In genomic region chr19:14114854-14115253, GRCh38 we compare ENCODE assay signal across 8 cellular contexts.
A peak's percentile ranks its signal among the peaks of the same experiment; 100 is the strongest.
DNase-seq lines count a peak whose midpoint lies in the region; FAIRE-seq and TF ChIP-seq lines count a peak whose summit lies in the region.

No MANE protein-coding gene starts in this region.

- no peaks in the 10 kb centered on the region for H3K9me3 Mint-ChIP-seq in activated T-cell treated with anti-CD3 and anti-CD28 coated beads, Interleukin-2, amount 50 U/mL, for 24 hours

- TF ChIP-seq POLR2A in NB4 (IDR thresholded peaks at IDR 0.05; ENCODE audit: extremely low read depth, insufficient read length), result no peak

- DNase-seq in D721Med (ENCODE audit: insufficient read length, low spot score) (no peak), NB4 (ENCODE audit: low read depth) (peak; percentile 59), head of caudate nucleus (peak in 28 of 42 donors; percentile 18 to 67 (median 44)), NCI-H1048 (lab: John Stamatoyannopoulos, UW) (no peak), NCI-H2107 treated with DMSO at 0.1 percent for 48 hours (lab: John Stamatoyannopoulos, UW; ENCODE audit: unreplicated experiment) (no peak), COR-L47 (lab: John Stamatoyannopoulos, UW) (no peak)
- DNase-seq in activated T-cell treated with anti-CD3 and anti-CD28 coated beads, Interleukin-2, amount 50 U/mL, for 24 hours, result peak; percentile 71
- DNase-seq in stimulated activated CD4-positive, alpha-beta T cell treated with anti-CD3 and anti-CD28 coated beads, Interleukin-12 subunit alpha, Interleukin-12 subunit beta, amount 100 ng/mL, for 4 hours, result peak; percentile 54

- no peak overlapping the region for H3K4me3 ChIP-seq in NB4 (ENCODE audit: low read depth, low read length)

- no peak overlapping the region for H3K27ac Mint-ChIP-seq in activated T-cell treated with anti-CD3 and anti-CD28 coated beads, Interleukin-2, amount 50 U/mL, for 24 hours

- no peaks in the 10 kb centered on the region for H3K27me3 Mint-ChIP-seq in activated T-cell treated with anti-CD3 and anti-CD28 coated beads, Interleukin-2, amount 50 U/mL, for 24 hours

- H3K4me1 Mint-ChIP-seq in activated T-cell treated with anti-CD3 and anti-CD28 coated beads, Interleukin-2, amount 50 U/mL, for 24 hours (ENCODE audit: low read depth), result peaks cover 55% of the 10 kb centered on the region

- H3K36me3 Mint-ChIP-seq in activated T-cell treated with anti-CD3 and anti-CD28 coated beads, Interleukin-2, amount 50 U/mL, for 24 hours (ENCODE audit: low read depth), result peaks cover 7% of the 10 kb centered on the region

- intact Hi-C loops in head of caudate nucleus (cut with DNase I), result loop anchor here (5.0 kb wide), 1 partner anchor 33 kb away; no protein-coding TSS in a partner anchor

- TF ChIP-seq CTCF in D721Med (IDR thresholded peaks at IDR 0.05; ENCODE audit: insufficient read depth, missing control alignments) (peak; percentile 30), NB4 (IDR thresholded peaks at IDR 0.05; ENCODE audit: low read depth, low read length) (peak; percentile 50)

- no peak for FAIRE-seq in D721Med (lab: Jason Lieb, UNC)

- no peak overlapping the region for H3K4me3 Mint-ChIP-seq in activated T-cell treated with anti-CD3 and anti-CD28 coated beads, Interleukin-2, amount 50 U/mL, for 24 hours

Comparison
In these comparisons a context has a peak if more than half of its experiments do, and no peak if none do; other contexts are left out.
1. DNase-seq: peak in NB4 (single experiment), activated T-cell treated with anti-CD3 and anti-CD28 coated beads, Interleukin-2, amount 50 U/mL, for 24 hours (single experiment), head of caudate nucleus (28 of 42) and stimulated activated CD4-positive, alpha-beta T cell treated with anti-CD3 and anti-CD28 coated beads, Interleukin-12 subunit alpha, Interleukin-12 subunit beta, amount 100 ng/mL, for 4 hours (single experiment); none in D721Med (single experiment), NCI-H1048 (single experiment), NCI-H2107 treated with DMSO at 0.1 percent for 48 hours (single experiment) and COR-L47 (single experiment).